ENCODE assay signal across 23 cellular contexts in the genomic region with DNA sequence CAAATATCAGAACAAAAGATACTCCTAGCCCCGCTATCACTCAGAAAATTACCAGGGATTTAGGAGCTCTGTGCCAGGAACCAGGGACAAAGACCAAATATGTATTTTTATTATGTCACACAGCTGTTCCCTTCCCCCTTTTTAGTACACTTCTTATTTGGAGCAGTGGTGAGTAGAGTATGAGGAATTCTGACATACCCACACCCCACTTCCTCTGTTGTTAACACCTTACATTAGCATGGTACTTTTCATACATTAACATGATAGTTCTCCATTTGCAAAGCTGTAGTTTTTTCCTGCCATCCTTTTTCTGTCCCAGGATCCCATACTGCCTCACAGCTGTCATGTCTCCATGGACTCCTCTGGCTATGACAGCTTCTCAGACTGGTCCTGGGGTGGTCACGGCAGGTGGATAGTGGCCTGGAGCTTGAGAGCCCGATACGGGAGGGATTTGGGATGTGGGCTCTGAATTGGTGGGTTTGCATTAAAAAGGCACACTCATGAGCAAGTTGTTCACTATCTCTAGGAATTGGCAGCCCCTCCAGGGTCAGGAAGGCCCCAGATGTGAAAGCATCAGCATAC.
"Had no signal": no experiment of that assay in that cellular context is flagged by ENCODE, and none has a peak within 500 bp of the region (broad histone marks: within the 10 kb centered on the region; RNA-seq: fewer than 3 reads in every experiment).

No MANE protein-coding gene starts in this region.

- H3K9ac ChIP-seq: parathyroid adenoma had no signal

- DNase-seq: activated B cell treated with CpG ODN at 0.5 μM for 24 hours; activated CD4-positive, alpha-beta memory T cell treated with anti-CD3 and anti-CD28 coated beads, Interleukin-2, amount 10 ng/mL, durations not matched to agents 7 days and 5 days; activated CD4-positive, alpha-beta T cell treated with anti-CD3 and anti-CD28 coated beads for 4 hours; activated effector memory CD4-positive, alpha-beta T cell treated with Interleukin-2 at 50 U/mL for 16 hours; activated naive CD4-positive, alpha-beta T cell treated with anti-CD3 and anti-CD28 coated beads, Interleukin-2, amount 10 ng/mL, durations not matched to agents 7 days and 5 days; activated naive CD8-positive, alpha-beta T cell treated with anti-CD3 and anti-CD28 coated beads, Interleukin-2, amount 50 U/mL, for 24 hours; activated T-cell treated with anti-CD3 and anti-CD28 coated beads, Interleukin-2, amount 50 U/mL, for 4 hours; aorta; brain microvascular endothelial cell; gastrocnemius medialis; head of caudate nucleus; kidney glomerular epithelial cell; left ventricle myocardium superior; naive thymus-derived CD4-positive, alpha-beta T cell; stimulated activated naive CD4-positive, alpha-beta T cell; upper lobe of right lung had no signal

- H3K4me3 Mint-ChIP-seq: activated B cell treated with CpG ODN at 0.5 μM for 24 hours; activated CD4-positive, alpha-beta memory T cell treated with anti-CD3 and anti-CD28 coated beads, Interleukin-2, amount 10 ng/mL, durations not matched to agents 7 days and 5 days; activated naive CD4-positive, alpha-beta T cell treated with anti-CD3 and anti-CD28 coated beads, Interleukin-2, amount 10 ng/mL, durations not matched to agents 7 days and 5 days; activated naive CD8-positive, alpha-beta T cell treated with anti-CD3 and anti-CD28 coated beads, Interleukin-2, amount 50 U/mL, for 24 hours; activated T-cell treated with anti-CD3 and anti-CD28 coated beads, Interleukin-2, amount 50 U/mL, for 4 hours; central memory CD8-positive, alpha-beta T cell; memory B cell; naive thymus-derived CD4-positive, alpha-beta T cell; T-helper 2 cell treated with Interferon-gamma antibody and Interleukin-4, amounts not matched to agents 5 μg/mL and 100 μg/mL, for 36 hours had no signal

- ATAC-seq: activated naive CD8-positive, alpha-beta T cell treated with anti-CD3 and anti-CD28 coated beads, Interleukin-2, amount 50 U/mL, for 24 hours; activated T-cell treated with anti-CD3 and anti-CD28 coated beads, Interleukin-2, amount 50 U/mL, for 4 hours; esophagus mucosa; gastrocnemius medialis; left ventricle myocardium superior; naive thymus-derived CD4-positive, alpha-beta T cell; sciatic nerve; upper lobe of right lung had no signal

- H3K27me3 Mint-ChIP-seq: activated B cell treated with CpG ODN at 0.5 μM for 24 hours; activated naive CD8-positive, alpha-beta T cell treated with anti-CD3 and anti-CD28 coated beads, Interleukin-2, amount 50 U/mL, for 24 hours had no signal

- H3K36me3 ChIP-seq: brain microvascular endothelial cell, gastrocnemius medialis, upper lobe of right lung had no signal

- H3K27ac Mint-ChIP-seq: activated B cell treated with CpG ODN at 0.5 μM for 24 hours; activated CD4-positive, alpha-beta memory T cell treated with anti-CD3 and anti-CD28 coated beads, Interleukin-2, amount 10 ng/mL, durations not matched to agents 7 days and 5 days; activated naive CD4-positive, alpha-beta T cell treated with anti-CD3 and anti-CD28 coated beads, Interleukin-2, amount 10 ng/mL, durations not matched to agents 7 days and 5 days; activated naive CD8-positive, alpha-beta T cell treated with anti-CD3 and anti-CD28 coated beads, Interleukin-2, amount 50 U/mL, for 24 hours; memory B cell; T-helper 2 cell treated with Interferon-gamma antibody and Interleukin-4, amounts not matched to agents 5 μg/mL and 100 μg/mL, for 36 hours had no signal

- H3K4me1 ChIP-seq: parathyroid adenoma had no signal

- H3K4me3 ChIP-seq: coronary artery, gastrocnemius medialis, upper lobe of right lung had no signal

- H3K4me1 Mint-ChIP-seq: central memory CD8-positive, alpha-beta T cell had no signal

- H3K27ac ChIP-seq: brain microvascular endothelial cell, coronary artery, gastrocnemius medialis, parathyroid adenoma, upper lobe of right lung had no signal

- H3K36me3 Mint-ChIP-seq: activated naive CD4-positive, alpha-beta T cell treated with anti-CD3 and anti-CD28 coated beads, Interleukin-2, amount 10 ng/mL, durations not matched to agents 7 days and 5 days; memory B cell had no signal

- H3K9me3 ChIP-seq: gastrocnemius medialis, upper lobe of right lung had no signal

- H3K27me3 ChIP-seq: gastrocnemius medialis, upper lobe of right lung had no signal

- H3K9me3 Mint-ChIP-seq: activated B cell treated with CpG ODN at 0.5 μM for 24 hours; activated CD4-positive, alpha-beta memory T cell treated with anti-CD3 and anti-CD28 coated beads, Interleukin-2, amount 10 ng/mL, durations not matched to agents 7 days and 5 days; activated naive CD4-positive, alpha-beta T cell treated with anti-CD3 and anti-CD28 coated beads, Interleukin-2, amount 10 ng/mL, durations not matched to agents 7 days and 5 days; activated naive CD8-positive, alpha-beta T cell treated with anti-CD3 and anti-CD28 coated beads, Interleukin-2, amount 50 U/mL, for 24 hours; activated T-cell treated with anti-CD3 and anti-CD28 coated beads, Interleukin-2, amount 50 U/mL, for 4 hours; central memory CD8-positive, alpha-beta T cell; memory B cell; naive thymus-derived CD4-positive, alpha-beta T cell; T-helper 2 cell treated with Interferon-gamma antibody and Interleukin-4, amounts not matched to agents 5 μg/mL and 100 μg/mL, for 36 hours had no signal
